19 cellular contexts compared by ENCODE assay signal in the genomic region with DNA sequence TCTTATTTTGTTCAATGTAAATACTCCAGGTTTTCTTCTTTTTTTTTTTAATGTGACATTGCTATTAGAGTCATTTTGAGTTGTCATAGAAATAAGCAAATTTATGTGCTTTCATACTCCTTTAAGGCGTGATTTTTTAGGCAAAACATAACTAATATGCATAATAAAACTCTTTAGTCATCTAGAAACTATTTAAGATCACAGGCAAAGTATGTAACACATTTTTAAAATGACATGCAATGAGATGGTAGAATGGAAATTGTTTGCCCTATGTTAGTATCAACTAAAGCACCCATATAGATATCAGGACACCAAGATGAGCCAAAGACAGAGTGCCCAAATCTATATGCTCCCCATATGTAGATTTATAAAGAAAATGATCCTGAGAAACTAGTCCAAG. TPM values are rescaled to one million over a fixed set of nuclear protein-coding genes. Genes with fewer than 3 reads are reported as not detected.
"Had no signal": no experiment of that assay in that cellular context is flagged by ENCODE, and none has a peak within 500 bp of the region (broad histone marks: within the 10 kb centered on the region; RNA-seq: fewer than 3 reads in every experiment).

No MANE protein-coding gene starts in this region.

- H3K4me3 ChIP-seq: coronary artery, gastroesophageal sphincter, suprapubic skin, thyroid gland had no signal

- H3K4me3 Mint-ChIP-seq: naive thymus-derived CD4-positive, alpha-beta T cell; nephron progenitor cell; type B pancreatic cell had no signal

- ATAC-seq: esophagus mucosa; gastroesophageal sphincter; left lobe of liver; naive thymus-derived CD4-positive, alpha-beta T cell; sciatic nerve; stimulated activated naive CD8-positive, alpha-beta T cell treated with anti-CD3 and anti-CD28 coated beads, Interleukin-15, Interleukin-2, amounts not matched to agents 100 U/mL and 50 U/mL, for 24 hours had no signal

- H3K9me3 ChIP-seq: gastroesophageal sphincter, suprapubic skin, thyroid gland had no signal

- H3K27me3 ChIP-seq: gastroesophageal sphincter, suprapubic skin, thyroid gland had no signal

- H3K27ac Mint-ChIP-seq: naive thymus-derived CD4-positive, alpha-beta T cell; nephron progenitor cell; type B pancreatic cell had no signal

- H3K36me3 Mint-ChIP-seq: naive thymus-derived CD4-positive, alpha-beta T cell; type B pancreatic cell had no signal

- H3K4me1 Mint-ChIP-seq: naive thymus-derived CD4-positive, alpha-beta T cell had no signal

- H3K36me3 ChIP-seq: gastroesophageal sphincter, suprapubic skin, thyroid gland had no signal

- DNase-seq: effector memory CD4-positive, alpha-beta T cell; glutamatergic neuron; islet precursor cell; mammary epithelial cell; naive thymus-derived CD4-positive, alpha-beta T cell; nephron progenitor cell; posterior cingulate gyrus; small intestine; stimulated activated CD4-positive, alpha-beta T cell treated with anti-CD3 and anti-CD28 coated beads, Interleukin-12 subunit alpha, Interleukin-12 subunit beta, amount 100 ng/mL, for 4 hours; stimulated activated CD4-positive, alpha-beta T cell treated with anti-CD3 and anti-CD28 coated beads, Interleukin-2, amount 100 ng/mL, for 48 hours; stimulated activated naive CD8-positive, alpha-beta T cell treated with anti-CD3 and anti-CD28 coated beads, Interleukin-15, Interleukin-2, amounts not matched to agents 100 U/mL and 50 U/mL, for 24 hours; thyroid gland had no signal

- H3K27ac ChIP-seq: coronary artery, gastroesophageal sphincter, suprapubic skin, thyroid gland had no signal

- H3K4me1 ChIP-seq: gastroesophageal sphincter, suprapubic skin, thyroid gland had no signal

- H3K9me3 Mint-ChIP-seq: naive thymus-derived CD4-positive, alpha-beta T cell; nephron progenitor cell; type B pancreatic cell had no signal

RNA-seq across cellular contexts. Expression of a gene that starts 41.5 kb away (rescaled TPM):
- total RNA-seq: mammary epithelial cell; naive thymus-derived CD4-positive, alpha-beta T cell had no signal
